In the genomic region with DNA sequence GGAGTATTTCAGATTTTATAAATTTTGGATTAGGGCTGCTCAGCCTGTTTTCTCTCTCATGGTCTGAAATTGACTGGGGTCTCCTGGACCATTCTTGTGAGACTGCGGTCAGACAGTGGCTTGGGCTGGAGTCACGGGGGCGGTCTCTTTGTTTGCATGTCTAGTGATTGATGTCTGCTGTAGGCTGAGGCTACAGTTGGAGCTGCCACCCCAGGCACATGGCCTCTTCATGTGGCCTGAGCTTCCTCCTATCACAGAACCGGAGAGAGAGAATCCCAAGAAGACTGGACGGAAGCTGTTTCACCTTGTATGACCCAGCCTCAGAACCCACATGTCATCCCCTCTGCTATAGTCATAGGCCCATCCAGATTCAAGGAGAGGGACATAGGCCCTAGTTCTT, we compare ENCODE assay signal across 21 cellular contexts.
DNase-seq lines count a peak whose midpoint lies in the region; ATAC-seq and TF ChIP-seq lines count a peak whose summit lies in the region.
"Had no signal": no experiment of that assay in that cellular context is flagged by ENCODE, and none has a peak within 500 bp of the region (broad histone marks: within the 10 kb centered on the region; RNA-seq: fewer than 3 reads in every experiment).

No MANE protein-coding gene starts in this region.

- no peak overlapping the region for H3K4me3 ChIP-seq in mesenchymal stem cell (ENCODE audit: insufficient read depth in 1 of 2, low read depth in 1 of 2, low read length in 2 of 2)
- H3K4me3 ChIP-seq in osteoblast (ENCODE audit: insufficient read depth, low read length): no peak overlapping the region
- H3K4me3 ChIP-seq: A549, GM23248 had no signal

- H2AFZ ChIP-seq in mesenchymal stem cell (ENCODE audit: low read depth, low read length) (no peak overlapping the region), osteoblast (ENCODE audit: low read length) (peak overlapping the region; percentile 6)
- H2AFZ ChIP-seq: GM23248 had no signal

- no peaks in the 10 kb centered on the region for H3K79me1 ChIP-seq in mesenchymal stem cell (replicated peaks; ENCODE audit: low read length, poor library complexity, severe bottlenecking)

- no peaks in the 10 kb centered on the region for H3K79me2 ChIP-seq in osteoblast (ENCODE audit: insufficient read depth, low read length)

- H3K4me2 ChIP-seq in mesenchymal stem cell (ENCODE audit: low read length, poor library complexity, severe bottlenecking) (no peak overlapping the region), osteoblast (ENCODE audit: insufficient read depth, low read length) (no peak overlapping the region)
- H3K4me2 ChIP-seq: A549 had no signal

- H3K27ac ChIP-seq in mesenchymal stem cell (ENCODE audit: low read length, poor library complexity, severe bottlenecking) (no peak overlapping the region), osteoblast (ENCODE audit: low read depth, low read length) (no peak overlapping the region)
- H3K27ac ChIP-seq: A549, GM23248 had no signal

- intact Hi-C loops in CD14-positive monocyte (cut with micrococcal nuclease): no loop called here

- H3K9me3 ChIP-seq in mesenchymal stem cell (ENCODE audit: control insufficient read depth, low read length): no peaks in the 10 kb centered on the region
- no peaks in the 10 kb centered on the region for H3K9me3 ChIP-seq in osteoblast (ENCODE audit: low read depth, low read length)
- H3K9me3 ChIP-seq: A549, BE2C, Caco-2 had no signal

- no peak overlapping the region for H3K4me3 Mint-ChIP-seq in CD14-positive monocyte
- H3K4me3 Mint-ChIP-seq: CD4-positive, CD25-positive, alpha-beta regulatory T cell; CD8-positive, alpha-beta T cell had no signal

- H3K23ac ChIP-seq in mesenchymal stem cell (ENCODE audit: low read length in 2 of 2): no peak overlapping the region

- no peak overlapping the region for H2BK120ac ChIP-seq in mesenchymal stem cell (ENCODE audit: low read depth, low read length)

- H2BK12ac ChIP-seq in mesenchymal stem cell (ENCODE audit: low read length in 2 of 2): no peak overlapping the region

- ATAC-seq in HG03039 (IDR thresholded peaks at IDR 0.05; ENCODE audit: unreplicated experiment) (no peak), HG03280 (IDR thresholded peaks at IDR 0.05; ENCODE audit: unreplicated experiment) (no peak), HG02973 (IDR thresholded peaks at IDR 0.05; ENCODE audit: unreplicated experiment) (no peak)
- ATAC-seq: A549; CD8-positive, alpha-beta T cell had no signal

- H4K20me1 ChIP-seq in osteoblast (ENCODE audit: insufficient read depth, low read length): no peaks in the 10 kb centered on the region

- H3K36me3 ChIP-seq in mesenchymal stem cell (ENCODE audit: control insufficient read depth in 1 of 2, insufficient read depth in 2 of 2, low read depth in 1 of 2, low read length in 2 of 2): no peaks in the 10 kb centered on the region
- H3K36me3 ChIP-seq in osteoblast (ENCODE audit: insufficient read depth, low read length): no peaks in the 10 kb centered on the region
- H3K36me3 ChIP-seq: BE2C had no signal

- H3K18ac ChIP-seq in mesenchymal stem cell (ENCODE audit: low read depth in 1 of 2, low read length in 2 of 2): no peak overlapping the region

- peaks cover 3 to 11% (median 7%) of the 10 kb centered on the region in 7 donors for H3K9me3 Mint-ChIP-seq in CD14-positive monocyte
- H3K9me3 Mint-ChIP-seq: CD4-positive, CD25-positive, alpha-beta regulatory T cell; CD8-positive, alpha-beta T cell had no signal

- peaks cover 0 to 4% of the 10 kb centered on the region in 2 donors for H3K36me3 Mint-ChIP-seq in CD14-positive monocyte
- H3K36me3 Mint-ChIP-seq: CD4-positive, CD25-positive, alpha-beta regulatory T cell; CD8-positive, alpha-beta T cell had no signal

- peaks cover 2% of the 10 kb centered on the region for H3K4me1 ChIP-seq in mesenchymal stem cell (ENCODE audit: control insufficient read depth, insufficient read depth, low read depth, low read length)
- H3K4me1 ChIP-seq in osteoblast (ENCODE audit: insufficient read depth, low read length): peaks cover 12% of the 10 kb centered on the region

- H3K14ac ChIP-seq in mesenchymal stem cell (ENCODE audit: low read length in 2 of 2): no peak overlapping the region

- WGBS in mesenchymal stem cell: 97% methylated on average over 5 of the region's 5 CpGs

- H3K9ac ChIP-seq in mesenchymal stem cell (ENCODE audit: low read length): no peak overlapping the region
- H3K9ac ChIP-seq: GM23248 had no signal

- H2BK5ac ChIP-seq in mesenchymal stem cell (ENCODE audit: low read depth, low read length, poor library complexity, severe bottlenecking): no peak overlapping the region

- H3K27me3 ChIP-seq in mesenchymal stem cell (ENCODE audit: control insufficient read depth in 1 of 2, insufficient read depth in 1 of 2, low read length in 2 of 2) (no peaks in the 10 kb centered on the region), osteoblast (ENCODE audit: insufficient read depth, low read length) (no peaks in the 10 kb centered on the region)
- H3K27me3 ChIP-seq: BE2C had no signal

- H2BK15ac ChIP-seq in mesenchymal stem cell (ENCODE audit: low read depth, poor library complexity, severe bottlenecking): no peak overlapping the region

- peak overlapping the region in 4 of 7 donors; percentile 3 to 80 (median 60) for H3K27ac Mint-ChIP-seq in CD14-positive monocyte
- H3K27ac Mint-ChIP-seq: CD4-positive, CD25-positive, alpha-beta regulatory T cell; CD8-positive, alpha-beta T cell had no signal

- H3K4me1 Mint-ChIP-seq in CD14-positive monocyte: peaks cover 34% of the 10 kb centered on the region

- no peak overlapping the region for H4K91ac ChIP-seq in mesenchymal stem cell (ENCODE audit: low read length)

- peaks cover 0 to 3% (median 0%) of the 10 kb centered on the region in 3 donors for H3K27me3 Mint-ChIP-seq in CD14-positive monocyte (ENCODE audit: low read depth in 3 of 3)

- no peak overlapping the region for H2AK5ac ChIP-seq in mesenchymal stem cell (ENCODE audit: low read length, severe bottlenecking)

- H4K8ac ChIP-seq in mesenchymal stem cell (ENCODE audit: low read length): peak overlapping the region; percentile 72

- no peak for TF ChIP-seq CTCF in CD14-positive monocyte (IDR thresholded peaks at IDR 0.05)
- TF ChIP-seq CTCF in osteoblast (IDR thresholded peaks at IDR 0.05; ENCODE audit: extremely low read depth, low read depth, low read length): no peak

- DNase-seq in CD14-positive monocyte (ENCODE audit: low spot score): no peak
- no peak for DNase-seq in mesenchymal stem cell
- DNase-seq in osteoblast (ENCODE audit: insufficient read length, low spot score, missing footprints): no peak
- no peak for DNase-seq in activated T-cell treated with anti-CD3 and anti-CD28 coated beads for 4 hours
- DNase-seq: 8988T; ACHN; AML-193; BE2C; C1 segment of cervical spinal cord; Caco-2; CD4-positive, CD25-positive, alpha-beta regulatory T cell; CD8-positive, alpha-beta T cell; DMS153; DND-41; GM23248; H7; HCEC 1CT had no signal

- H3K4ac ChIP-seq in mesenchymal stem cell (ENCODE audit: low read depth in 1 of 2, low read length in 2 of 2): no peak overlapping the region
